ENCODE assay signal across 17 cellular contexts in genomic region chr19:36006955-36007354, GRCh38. TPM values are rescaled to one million over a fixed set of nuclear protein-coding genes. Genes with fewer than 3 reads are reported as not detected.
DNase-seq lines count a peak whose midpoint lies in the region; ATAC-seq, FAIRE-seq and TF ChIP-seq lines count a peak whose summit lies in the region.
"Had no signal": no experiment of that assay in that cellular context is flagged by ENCODE, and none has a peak within 500 bp of the region (broad histone marks: within the 10 kb centered on the region; RNA-seq: fewer than 3 reads in every experiment).

No MANE protein-coding gene starts in this region.

- TF ChIP-seq CTCF in C4-2B (conservative IDR thresholded peaks at IDR 0.05): no peak
- no peak for TF ChIP-seq CTCF in HEK293 (tag by site-specific recombination; IDR thresholded peaks at IDR 0.05)
- no peak for TF ChIP-seq CTCF in K562 (IDR thresholded peaks at IDR 0.05 in 2 of 3, conservative IDR thresholded peaks at IDR 0.05 in 1 of 3; ENCODE audit: insufficient read depth in 2 of 3, low read depth in 1 of 3, low read length in 3 of 3)
- TF ChIP-seq CTCF in nephron progenitor cell (IDR thresholded peaks at IDR 0.05): no peak

- ATAC-seq in K562 (no peak), GM18909 (IDR thresholded peaks at IDR 0.05; ENCODE audit: poor library complexity, unreplicated experiment) (no peak), GM21723 (IDR thresholded peaks at IDR 0.05; ENCODE audit: unreplicated experiment) (no peak)

- intact Hi-C loops in K562 (cut with micrococcal nuclease): no loop called here

- BruUV-seq in K562 (replicated peaks; lab: Mats Ljungman, UMichigan): no TSS peak

- H3K36me3 ChIP-seq in HEK293 (ENCODE audit: control insufficient read depth in 2 of 2, insufficient read depth in 1 of 2, low read length in 2 of 2): peaks cover 15 to 45% of the 10 kb centered on the region in 2 experiments; a peak in 2 of 3 replicates
- H3K36me3 ChIP-seq in K562 (ENCODE audit: control insufficient read depth, insufficient read depth, low read length): no peaks in the 10 kb centered on the region

- no peak for FAIRE-seq in K562 (lab: Jason Lieb, UNC)
- FAIRE-seq: GM12892, GM19239, H54 had no signal

- in situ Hi-C loops in K562 (cut with MboI): no loop called here

- H3K4me1 Mint-ChIP-seq in nephron progenitor cell: peaks cover 26% of the 10 kb centered on the region

- DNase-seq in K562 (ENCODE audit: extremely low read depth in 1 of 4, low spot score in 3 of 4) (no peak), nephron progenitor cell (no peak), D341Med (ENCODE audit: low spot score) (no peak), NCI-H128 (lab: John Stamatoyannopoulos, UW; ENCODE audit: unreplicated experiment) (no peak)
- DNase-seq: ACHN; CD4-positive, alpha-beta T cell; DND-41; GDM1 had no signal

- no peaks in the 10 kb centered on the region for H3K27me3 ChIP-seq in K562 (ENCODE audit: control insufficient read depth in 2 of 2, insufficient read depth in 2 of 2, low read length in 2 of 2)

- no peaks in the 10 kb centered on the region for H3K9me1 ChIP-seq in K562 (ENCODE audit: control insufficient read depth, insufficient read depth, low read length)

- no peaks in the 10 kb centered on the region for H4K20me1 ChIP-seq in K562 (replicated peaks; ENCODE audit: control insufficient read depth, insufficient read depth, low read length)

- CTCF ChIA-PET in HEK293 (lab: Yijun Ruan, JAX) (interaction anchor here (0.7 kb wide), 2 partner anchors 58 to 125 kb away, joined by 4 to 6 read pairs; no protein-coding TSS in a partner anchor), K562 (lab: Yijun Ruan, JAX; ENCODE audit: low intra/inter-chr PET ratio) (no interaction called here)

- peak overlapping the region; percentile 19 for H3K27ac Mint-ChIP-seq in nephron progenitor cell
- H3K27ac Mint-ChIP-seq: CD4-positive, alpha-beta T cell; IgD-negative memory B cell had no signal

- H2AFZ ChIP-seq in K562 (ENCODE audit: low read depth, low read length): no peak overlapping the region

- POLR2A ChIA-PET in HEK293 (lab: Yijun Ruan, JAX) (interaction anchor here (1.0 kb wide), 1 partner anchor 55 kb away, joined by 4 read pairs; no protein-coding TSS in a partner anchor), K562 (lab: Yijun Ruan, JAX) (interaction anchor here (0.5 kb wide), 1 partner anchor 490 kb away, joined by 3 read pairs; no protein-coding TSS in a partner anchor)

- TF ChIP-seq RAD21 in K562 (CRISPR knock-in tag; conservative IDR thresholded peaks at IDR 0.05 in 1 of 2, IDR thresholded peaks at IDR 0.05 in 1 of 2): no peak

- no peak for TF ChIP-seq EP300 in K562 (IDR thresholded peaks at IDR 0.05; ENCODE audit: low read length)

- no peaks in the 10 kb centered on the region for H3K79me2 ChIP-seq in K562 (ENCODE audit: control insufficient read depth, insufficient read depth, low read length)

- no peak overlapping the region for H3K4me3 Mint-ChIP-seq in nephron progenitor cell
- H3K4me3 Mint-ChIP-seq: CD4-positive, alpha-beta T cell; IgD-negative memory B cell had no signal

- H3K27me3 Mint-ChIP-seq in nephron progenitor cell (ENCODE audit: low read depth, poor library complexity): peaks cover 7% of the 10 kb centered on the region
- H3K27me3 Mint-ChIP-seq: CD4-positive, alpha-beta T cell had no signal

- 76% methylated on average over 4 of the region's 5 CpGs for WGBS in K562 (ENCODE audit: insufficient coverage, low coverage, missing lambda C conversion rate)

- no peak overlapping the region; a peak in 1 of 4 replicates for H3K9ac ChIP-seq in K562 (ENCODE audit: insufficient read depth in 1 of 2, low read depth in 2 of 2, low read length in 2 of 2)
- H3K9ac ChIP-seq: BLaER1 treated with 17β-estradiol and CSF1 and Interleukin-3, amounts not matched to agents 10 nM and 100 nM had no signal

- H3K4me2 ChIP-seq in K562 (ENCODE audit: insufficient read depth, low read length): no peak overlapping the region
- H3K4me2 ChIP-seq: BLaER1 treated with 17β-estradiol and CSF1 and Interleukin-3, amounts not matched to agents 10 nM and 100 nM had no signal

- H3K4me3 ChIP-seq in HEK293 (ENCODE audit: low read depth, low read length) (no peak overlapping the region), K562 (no peak overlapping the region)
- H3K4me3 ChIP-seq: BLaER1 treated with 17β-estradiol and CSF1 and Interleukin-3, amounts not matched to agents 10 nM and 100 nM had no signal

- peak overlapping the region; percentile 93; the same call in 1 of the 2 replicates for H3K27ac ChIP-seq in C4-2B
- H3K27ac ChIP-seq in HEK293 (ENCODE audit: extremely low read depth, low read depth, low read length): no peak overlapping the region
- H3K27ac ChIP-seq in K562 (ENCODE audit: extremely low read depth, low read depth, low read length): no peak overlapping the region
- H3K27ac ChIP-seq: BLaER1 treated with 17β-estradiol and CSF1 and Interleukin-3, amounts not matched to agents 10 nM and 100 nM had no signal

- peaks cover 25% of the 10 kb centered on the region for H3K36me3 Mint-ChIP-seq in nephron progenitor cell (ENCODE audit: low read depth)

- H3K4me1 ChIP-seq in HEK293 (ENCODE audit: control insufficient read depth, insufficient read depth, low read length) (peaks cover 5% of the 10 kb centered on the region), K562 (replicated peaks in 1 of 2; ENCODE audit: control insufficient read depth in 2 of 2, insufficient read depth in 2 of 2, low read length in 2 of 2) (peaks cover 0 to 23% of the 10 kb centered on the region in 2 experiments; a peak in 1 of 5 replicates)

- H3K9me3 ChIP-seq in HEK293 (ENCODE audit: control insufficient read depth, insufficient read depth, low read depth, low read length) (no peaks in the 10 kb centered on the region), K562 (replicated peaks; ENCODE audit: control insufficient read depth, insufficient read depth, low read depth, low read length) (no peaks in the 10 kb centered on the region)
- H3K9me3 ChIP-seq: BLaER1 treated with 17β-estradiol and CSF1 and Interleukin-3, amounts not matched to agents 10 nM and 100 nM had no signal

- TF ChIP-seq POLR2A in K562 (conservative IDR thresholded peaks at IDR 0.05): no peak

- H3K9me3 Mint-ChIP-seq in nephron progenitor cell: no peaks in the 10 kb centered on the region
- H3K9me3 Mint-ChIP-seq: CD4-positive, alpha-beta T cell; IgD-negative memory B cell had no signal

RNA-seq across cellular contexts. Expression of gene SYNE4, which starts 1.7 kb away (rescaled TPM):
- 4.4 and 8.6 TPM in 2 replicates for total RNA-seq in K562 (2011; cell fraction: chromatin; rRNA removed; ENCODE audit: low replicate concordance)
- total RNA-seq in K562 (2011; cell fraction: nucleolus; rRNA removed): 4.0 and 4.7 TPM in 2 replicates
- 4.6 and 5.8 TPM in 2 replicates for total RNA-seq in K562 (2011; cell fraction: nucleoplasm; rRNA removed)
- total RNA-seq in K562 (2014; rRNA removed) (0.23 and 0.24 TPM in 2 replicates), K562 (2014; rRNA removed; fragmentation: Illumina TruSeq; extraction: Trizol) (0.22 TPM in 1 of 2 replicates, not detected in the other), K562 (2015; rRNA removed; fragmentation: Illumina TruSeq; extraction: Trizol) (0.26 and 0.29 TPM in 2 replicates), K562 (2021) (0.53 and 0.72 TPM in 2 replicates)
- polyA plus RNA-seq in K562 (2011; rRNA removed) (0.65 and 0.87 TPM in 2 replicates), K562 (2014; fragmentation: Illumina TruSeq; extraction: Trizol) (0.28 and 0.37 TPM in 2 replicates), K562 (2014; fragmentation: Nextera tagmentation; extraction: Ambion mirVana) (under 1 TPM; 0.03 to 0.21 TPM), K562 (2014; rRNA removed) (0.48 and 1.1 TPM in 2 replicates)
- 0.28 and 0.64 TPM in 2 replicates for polyA plus RNA-seq in K562 (2011; cell fraction: cytosol; rRNA removed)
- 6.0 and 6.5 TPM in 2 replicates for polyA plus RNA-seq in K562 (2011; cell fraction: nucleus; rRNA removed)
- 0.53 and 2.1 TPM in 2 replicates for polyA plus RNA-seq in K562 (2012)
- polyA minus RNA-seq in K562 (2011; rRNA and poly(A)+ RNA removed): 0.07 TPM in 1 of 2 replicates, not detected in the other
- polyA minus RNA-seq in K562 (2011; cell fraction: cytosol; rRNA and poly(A)+ RNA removed): not detected in 2 replicates
- 0.54 and 0.67 TPM in 2 replicates for polyA minus RNA-seq in K562 (2011; cell fraction: nucleus; rRNA and poly(A)+ RNA removed)
- polyA plus RNA-seq: IgD-negative memory B cell had no signal

RNA-seq across cellular contexts. Expression of gene ALKBH6, which starts 7.1 kb away (rescaled TPM):
- 56.4 and 79.7 TPM in 2 replicates for total RNA-seq in K562 (2011; cell fraction: chromatin; rRNA removed; ENCODE audit: low replicate concordance)
- 41.4 and 49.3 TPM in 2 replicates for total RNA-seq in K562 (2011; cell fraction: nucleolus; rRNA removed)
- 60.1 and 64.5 TPM in 2 replicates for total RNA-seq in K562 (2011; cell fraction: nucleoplasm; rRNA removed)
- 38.2 and 47.3 TPM in 2 replicates for total RNA-seq in K562 (2014; rRNA removed)
- total RNA-seq in K562 (2014; rRNA removed; fragmentation: Illumina TruSeq; extraction: Trizol): 20.3 and 25.8 TPM in 2 replicates
- total RNA-seq in K562 (2015; rRNA removed; fragmentation: Illumina TruSeq; extraction: Trizol): 17.7 and 22.7 TPM in 2 replicates
- total RNA-seq in K562 (2021): 34.5 and 35.0 TPM in 2 replicates
- polyA plus RNA-seq in K562 (2011; rRNA removed): 33.5 and 40.4 TPM in 2 replicates
- polyA plus RNA-seq in K562 (2011; cell fraction: cytosol; rRNA removed): 28.8 and 69.6 TPM in 2 replicates
- polyA plus RNA-seq in K562 (2011; cell fraction: nucleus; rRNA removed): 121 and 132 TPM in 2 replicates
- polyA plus RNA-seq in K562 (2012): 37.1 and 40.2 TPM in 2 replicates
- polyA plus RNA-seq in K562 (2014; fragmentation: Illumina TruSeq; extraction: Trizol): 38.2 TPM in 2 replicates
- 1 to 10 TPM in 1 of 2 experiments, under 1 TPM in 1; 0.67 to 2.3 TPM for polyA plus RNA-seq in K562 (2014; fragmentation: Nextera tagmentation; extraction: Ambion mirVana)
- 55.9 and 62.0 TPM in 2 replicates for polyA plus RNA-seq in K562 (2014; rRNA removed)
- polyA minus RNA-seq in K562 (2011; rRNA and poly(A)+ RNA removed): 10.9 and 11.2 TPM in 2 replicates
- 3.1 and 9.9 TPM in 2 replicates for polyA minus RNA-seq in K562 (2011; cell fraction: cytosol; rRNA and poly(A)+ RNA removed)
- 14.5 and 18.5 TPM in 2 replicates for polyA minus RNA-seq in K562 (2011; cell fraction: nucleus; rRNA and poly(A)+ RNA removed)

RNA-seq across cellular contexts. Expression of gene SDHAF1, which starts 12.0 kb away (rescaled TPM):
- 6.0 and 23.0 TPM in 2 replicates for total RNA-seq in K562 (2011; cell fraction: chromatin; rRNA removed; ENCODE audit: low replicate concordance)
- 33.8 and 36.0 TPM in 2 replicates for total RNA-seq in K562 (2011; cell fraction: nucleolus; rRNA removed)
- total RNA-seq in K562 (2011; cell fraction: nucleoplasm; rRNA removed): 21.1 and 21.8 TPM in 2 replicates
- 48.4 and 62.7 TPM in 2 replicates for total RNA-seq in K562 (2014; rRNA removed)
- 14.8 and 15.3 TPM in 2 replicates for total RNA-seq in K562 (2014; rRNA removed; fragmentation: Illumina TruSeq; extraction: Trizol)
- total RNA-seq in K562 (2015; rRNA removed; fragmentation: Illumina TruSeq; extraction: Trizol): 23.5 and 24.7 TPM in 2 replicates
- total RNA-seq in K562 (2021): 32.3 and 37.3 TPM in 2 replicates
- 18.8 and 19.4 TPM in 2 replicates for polyA plus RNA-seq in K562 (2011; rRNA removed)
- polyA plus RNA-seq in K562 (2011; cell fraction: cytosol; rRNA removed): 34.5 and 61.0 TPM in 2 replicates
- 16.5 and 24.0 TPM in 2 replicates for polyA plus RNA-seq in K562 (2011; cell fraction: nucleus; rRNA removed)
- 23.1 and 26.8 TPM in 2 replicates for polyA plus RNA-seq in K562 (2012)
- polyA plus RNA-seq in K562 (2014; fragmentation: Illumina TruSeq; extraction: Trizol): 13.7 and 24.9 TPM in 2 replicates
- 1 to 10 TPM in 1 of 2 experiments, under 1 TPM in 1; 0.42 to 1.1 TPM for polyA plus RNA-seq in K562 (2014; fragmentation: Nextera tagmentation; extraction: Ambion mirVana)
- polyA plus RNA-seq in K562 (2014; rRNA removed): 55.7 and 56.6 TPM in 2 replicates
- polyA minus RNA-seq in K562 (2011; rRNA and poly(A)+ RNA removed): 3.9 and 4.7 TPM in 2 replicates
- 8.4 and 11.7 TPM in 2 replicates for polyA minus RNA-seq in K562 (2011; cell fraction: cytosol; rRNA and poly(A)+ RNA removed)
- 9.4 and 13.3 TPM in 2 replicates for polyA minus RNA-seq in K562 (2011; cell fraction: nucleus; rRNA and poly(A)+ RNA removed)

RNA-seq across cellular contexts. Expression of gene CLIP3, which starts 25.7 kb away (rescaled TPM):
- 0.26 and 0.51 TPM in 2 replicates for total RNA-seq in K562 (2011; cell fraction: chromatin; rRNA removed; ENCODE audit: low replicate concordance)
- 1.0 and 1.4 TPM in 2 replicates for total RNA-seq in K562 (2011; cell fraction: nucleolus; rRNA removed)
- 0.23 and 0.73 TPM in 2 replicates for total RNA-seq in K562 (2011; cell fraction: nucleoplasm; rRNA removed)
- total RNA-seq in K562 (2014; rRNA removed) (0.16 and 0.50 TPM in 2 replicates), K562 (2014; rRNA removed; fragmentation: Illumina TruSeq; extraction: Trizol) (not detected in 2 replicates), K562 (2015; rRNA removed; fragmentation: Illumina TruSeq; extraction: Trizol) (0.14 TPM in 1 of 2 replicates, not detected in the other), K562 (2021) (0.16 and 0.18 TPM in 2 replicates)
- polyA plus RNA-seq in K562 (2011; rRNA removed) (0.08 and 0.14 TPM in 2 replicates), K562 (2014; fragmentation: Illumina TruSeq; extraction: Trizol) (0.11 and 0.16 TPM in 2 replicates), K562 (2014; fragmentation: Nextera tagmentation; extraction: Ambion mirVana) (under 1 TPM; 0.01 to 0.43 TPM), K562 (2014; rRNA removed) (0.13 TPM in 1 of 2 replicates, not detected in the other)
- polyA plus RNA-seq in K562 (2011; cell fraction: cytosol; rRNA removed): 0.03 and 0.07 TPM in 2 replicates
- polyA plus RNA-seq in K562 (2011; cell fraction: nucleus; rRNA removed): 0.30 and 0.83 TPM in 2 replicates
- 0.79 and 1.8 TPM in 2 replicates for polyA plus RNA-seq in K562 (2012)
- polyA minus RNA-seq in K562 (2011; rRNA and poly(A)+ RNA removed): not detected in 2 replicates
- not detected in 2 replicates for polyA minus RNA-seq in K562 (2011; cell fraction: cytosol; rRNA and poly(A)+ RNA removed)
- 0.13 and 0.33 TPM in 2 replicates for polyA minus RNA-seq in K562 (2011; cell fraction: nucleus; rRNA and poly(A)+ RNA removed)

RNA-seq across cellular contexts. Expression of gene THAP8, which starts 47.1 kb away (rescaled TPM):
- 0.40 and 1.6 TPM in 2 replicates for total RNA-seq in K562 (2011; cell fraction: chromatin; rRNA removed; ENCODE audit: low replicate concordance)
- total RNA-seq in K562 (2011; cell fraction: nucleolus; rRNA removed): 1.8 and 2.2 TPM in 2 replicates
- 1.9 and 2.7 TPM in 2 replicates for total RNA-seq in K562 (2011; cell fraction: nucleoplasm; rRNA removed)
- total RNA-seq in K562 (2014; rRNA removed) (1.9 and 2.0 TPM in 2 replicates), K562 (2014; rRNA removed; fragmentation: Illumina TruSeq; extraction: Trizol) (0.10 and 0.36 TPM in 2 replicates), K562 (2015; rRNA removed; fragmentation: Illumina TruSeq; extraction: Trizol) (0.94 and 1.6 TPM in 2 replicates), K562 (2021) (1.3 and 1.6 TPM in 2 replicates)
- polyA plus RNA-seq in K562 (2011; rRNA removed) (0.68 and 1.0 TPM in 2 replicates), K562 (2014; fragmentation: Illumina TruSeq; extraction: Trizol) (0.82 and 1.1 TPM in 2 replicates), K562 (2014; fragmentation: Nextera tagmentation; extraction: Ambion mirVana) (under 1 TPM; 0.11 to 0.14 TPM), K562 (2014; rRNA removed) (1.8 and 1.9 TPM in 2 replicates)
- 1.1 and 2.9 TPM in 2 replicates for polyA plus RNA-seq in K562 (2011; cell fraction: cytosol; rRNA removed)
- 0.91 and 1.4 TPM in 2 replicates for polyA plus RNA-seq in K562 (2011; cell fraction: nucleus; rRNA removed)
- polyA plus RNA-seq in K562 (2012): 2.5 and 4.6 TPM in 2 replicates
- polyA minus RNA-seq in K562 (2011; rRNA and poly(A)+ RNA removed): 0.42 and 0.70 TPM in 2 replicates
- polyA minus RNA-seq in K562 (2011; cell fraction: cytosol; rRNA and poly(A)+ RNA removed): 0.76 TPM in 1 of 2 replicates, not detected in the other
- polyA minus RNA-seq in K562 (2011; cell fraction: nucleus; rRNA and poly(A)+ RNA removed): 0.54 and 0.67 TPM in 2 replicates
